ENCODE assay signal across 1 cellular context in genomic region chr10:71638577-71639411, GRCh38.
TF ChIP-seq lines count a peak whose summit lies in the region.

No MANE protein-coding gene starts in this region.

TF ChIP-seq in K562, 482 proteins besides CTCF, POLR2A, EP300 and RAD21 (continued from another document and continues in another):
- no peak for TF ChIP-seq ZBTB49 (CRISPR knock-in tag; IDR thresholded peaks at IDR 0.05; ENCODE audit: borderline replicate concordance)
- TF ChIP-seq FOXJ2 (tag; IDR thresholded peaks at IDR 0.05), result no peak
- peak; percentile 44 to 83 for TF ChIP-seq AFF1 (IDR thresholded peaks at IDR 0.05; ENCODE audit: low read depth in 1 of 2, partially characterized antibody in 2 of 2)
- TF ChIP-seq CBX2 (IDR thresholded peaks at IDR 0.05; ENCODE audit: insufficient read depth, low read length, poor library complexity, severe bottlenecking), result no peak
- no peak for TF ChIP-seq TCF15 (CRISPR knock-in tag; IDR thresholded peaks at IDR 0.05)
- no peak for TF ChIP-seq ZNF277 (CRISPR knock-in tag; IDR thresholded peaks at IDR 0.05; ENCODE audit: borderline replicate concordance)
- TF ChIP-seq ZNF830 (CRISPR knock-in tag; IDR thresholded peaks at IDR 0.05), result no peak
- no peak for TF ChIP-seq ZNF232 (CRISPR knock-in tag; IDR thresholded peaks at IDR 0.05)
- no peak; the same call in 1 of the 2 replicates for TF ChIP-seq THRAP3 (IDR thresholded peaks at IDR 0.05; ENCODE audit: borderline replicate concordance)
- no peak for TF ChIP-seq SRSF9 (IDR thresholded peaks at IDR 0.05; ENCODE audit: borderline replicate concordance, low read depth, low read length)
- TF ChIP-seq ZNF785 (CRISPR knock-in tag; IDR thresholded peaks at IDR 0.05), result no peak
- TF ChIP-seq SIRT6 (IDR thresholded peaks at IDR 0.05; ENCODE audit: low read depth, low read length), result no peak
- TF ChIP-seq ZNF280A (IDR thresholded peaks at IDR 0.05; ENCODE audit: low read depth, partially characterized antibody), result no peak
- peak; percentile 77 for TF ChIP-seq ZEB2 (IDR thresholded peaks at IDR 0.05)
- peak; percentile 35; the same call in 1 of the 2 replicates for TF ChIP-seq NKRF (IDR thresholded peaks at IDR 0.05; ENCODE audit: borderline replicate concordance)
- TF ChIP-seq DMBX1 (CRISPR knock-in tag; IDR thresholded peaks at IDR 0.05; ENCODE audit: borderline replicate concordance), result peak; percentile 89; the same call in 1 of the 2 replicates
- no peak for TF ChIP-seq ZNF41 (CRISPR knock-in tag; conservative IDR thresholded peaks at IDR 0.05)
- TF ChIP-seq ZNF609 (CRISPR knock-in tag; IDR thresholded peaks at IDR 0.05; ENCODE audit: borderline replicate concordance), result no peak
- no peak for TF ChIP-seq ZBTB9 (CRISPR knock-in tag; IDR thresholded peaks at IDR 0.05)
- no peak for TF ChIP-seq ZNF121 (CRISPR knock-in tag; conservative IDR thresholded peaks at IDR 0.05)
- TF ChIP-seq NEUROD1 (IDR thresholded peaks at IDR 0.05; ENCODE audit: borderline replicate concordance, low read depth, low read length, partially characterized antibody), result peak; percentile 79
- TF ChIP-seq ATF2 (CRISPR knock-in tag; IDR thresholded peaks at IDR 0.05), result no peak
- TF ChIP-seq CAMTA2 (CRISPR knock-in tag; conservative IDR thresholded peaks at IDR 0.05), result no peak
- TF ChIP-seq NR0B1 (IDR thresholded peaks at IDR 0.05; ENCODE audit: partially characterized antibody), result no peak
- peak; percentile 68 for TF ChIP-seq FOXP1 (CRISPR knock-in tag; IDR thresholded peaks at IDR 0.05)
- no peak for TF ChIP-seq YBX1 (IDR thresholded peaks at IDR 0.05)
- peak; percentile 69 for TF ChIP-seq PHB2 (IDR thresholded peaks at IDR 0.05; ENCODE audit: low read depth)
- no peak for TF ChIP-seq ADNP (tag; IDR thresholded peaks at IDR 0.05)
- TF ChIP-seq ZSCAN32 (CRISPR knock-in tag; IDR thresholded peaks at IDR 0.05), result no peak
- no peak for TF ChIP-seq HOMEZ (CRISPR knock-in tag; IDR thresholded peaks at IDR 0.05)
- peak; percentile 95 for TF ChIP-seq SMARCE1 (IDR thresholded peaks at IDR 0.05)
- no peak for TF ChIP-seq SRSF7 (optimal IDR thresholded peaks at IDR 0.05; ENCODE audit: low read depth, low read length)
- TF ChIP-seq BACH1 (tag; IDR thresholded peaks at IDR 0.05), result no peak
- no peak for TF ChIP-seq POLR3G (IDR thresholded peaks at IDR 0.05; ENCODE audit: extremely low read depth, insufficient read length, insufficient replicate concordance)
- no peak for TF ChIP-seq DDX20 (tag; IDR thresholded peaks at IDR 0.05; ENCODE audit: low read depth)
- 0 out of 2 replicates have a peak, but pooled peaks have one; percentile 65 for TF ChIP-seq ZBTB1 (CRISPR knock-in tag; IDR thresholded peaks at IDR 0.05; ENCODE audit: borderline replicate concordance, low read depth)
